1 cellular context compared by ENCODE assay signal in the genomic region with DNA sequence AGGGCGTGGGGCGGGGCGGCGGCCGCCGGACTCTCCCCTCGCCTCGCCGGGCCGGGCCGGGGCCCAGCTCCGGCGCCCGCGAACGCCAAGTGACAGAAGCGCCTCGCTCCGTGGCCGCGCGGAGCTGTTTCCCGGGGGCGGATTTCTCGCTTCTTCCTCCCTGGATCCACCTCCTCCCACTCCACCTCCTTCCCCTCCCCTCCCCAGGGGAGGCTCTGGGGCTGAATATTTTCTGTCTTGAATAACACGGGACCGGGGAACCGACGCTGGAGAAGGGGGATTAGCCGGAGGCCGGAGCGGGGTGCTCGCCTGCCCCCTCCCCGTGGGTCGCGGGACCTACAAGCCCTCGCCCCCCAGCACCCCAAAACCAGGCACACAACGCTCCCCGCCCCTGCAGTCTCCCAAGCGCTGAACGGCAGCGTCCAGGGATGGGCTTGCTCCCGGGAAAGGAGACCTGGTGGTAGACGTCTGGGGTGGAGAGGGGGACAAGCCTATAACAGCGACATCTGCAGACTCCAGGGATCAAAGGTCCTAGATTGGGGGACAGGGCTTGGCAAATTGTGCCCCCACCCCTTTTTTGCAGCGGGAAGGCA.
TF ChIP-seq lines count a peak whose summit lies in the region.

ARHGAP21 (minus strand) TSS at position 100 of the 593 bp plus-strand sequence. CDS start 1,988 bp downstream, outside the sequence.

TF ChIP-seq in neural cell, 6 proteins besides CTCF, POLR2A, EP300 and RAD21 (continued from another document):
- peak; percentile 70 for TF ChIP-seq REST (IDR thresholded peaks at IDR 0.05; ENCODE audit: borderline replicate concordance)
